In genomic region chr15:96119734-96120133, GRCh38 we compare ENCODE assay signal across 16 cellular contexts.
"Had no signal": no experiment of that assay in that cellular context is flagged by ENCODE, and none has a peak within 500 bp of the region (broad histone marks: within the 10 kb centered on the region; RNA-seq: fewer than 3 reads in every experiment).

No MANE protein-coding gene starts in this region.

- H3K36me3 Mint-ChIP-seq: naive thymus-derived CD8-positive, alpha-beta T cell; stimulated activated naive B cell treated with anti-CD40 and anti-IgM and Interleukin-4, amounts not matched to agents 10 μg/mL and 1 μg/mL and 100 μg/mL, for 72 hours had no signal

- H3K4me3 Mint-ChIP-seq: dendritic cell treated with granulocyte-macrophage colony-stimulating factor and Interleukin-4, amounts not matched to agents 40 ng/mL and 50 ng/mL, for 4 days; effector memory CD8-positive, alpha-beta T cell; naive thymus-derived CD8-positive, alpha-beta T cell; stimulated activated naive B cell treated with anti-CD40 and anti-IgM and Interleukin-4, amounts not matched to agents 10 μg/mL and 1 μg/mL and 100 μg/mL, for 72 hours had no signal

- H3K27me3 Mint-ChIP-seq: dendritic cell treated with granulocyte-macrophage colony-stimulating factor and Interleukin-4, amounts not matched to agents 40 ng/mL and 50 ng/mL, for 4 days; stimulated activated naive B cell treated with anti-CD40 and anti-IgM and Interleukin-4, amounts not matched to agents 10 μg/mL and 1 μg/mL and 100 μg/mL, for 72 hours had no signal

- ATAC-seq: effector memory CD8-positive, alpha-beta T cell; gastroesophageal sphincter; left lung; mucosa of descending colon; naive thymus-derived CD8-positive, alpha-beta T cell; stimulated activated naive B cell treated with anti-CD40 and anti-IgM and Interleukin-4, amounts not matched to agents 10 μg/mL and 1 μg/mL and 100 μg/mL, for 72 hours had no signal

- H3K27ac Mint-ChIP-seq: dendritic cell treated with granulocyte-macrophage colony-stimulating factor and Interleukin-4, amounts not matched to agents 40 ng/mL and 50 ng/mL, for 4 days; effector memory CD8-positive, alpha-beta T cell; naive thymus-derived CD8-positive, alpha-beta T cell; stimulated activated naive B cell treated with anti-CD40 and anti-IgM and Interleukin-4, amounts not matched to agents 10 μg/mL and 1 μg/mL and 100 μg/mL, for 72 hours had no signal

- H3K27me3 ChIP-seq: gastroesophageal sphincter, left lung, thyroid gland, vagina had no signal

- H3K36me3 ChIP-seq: gastroesophageal sphincter, left lung, thyroid gland, vagina had no signal

- H3K27ac ChIP-seq: gastroesophageal sphincter, left lung, thyroid gland, vagina had no signal

- H3K4me3 ChIP-seq: gastroesophageal sphincter, left lung, mucosa of descending colon, thyroid gland, vagina had no signal

- H3K4me1 Mint-ChIP-seq: naive thymus-derived CD8-positive, alpha-beta T cell; stimulated activated naive B cell treated with anti-CD40 and anti-IgM and Interleukin-4, amounts not matched to agents 10 μg/mL and 1 μg/mL and 100 μg/mL, for 72 hours had no signal

- H3K4me1 ChIP-seq: gastroesophageal sphincter, left lung, thyroid gland had no signal

- H3K9me3 ChIP-seq: gastroesophageal sphincter, left lung, mucosa of descending colon, thyroid gland, vagina had no signal

- DNase-seq: activated CD4-positive, CD25-positive, alpha-beta regulatory T cell treated with anti-CD3 and anti-CD28 coated beads, Interleukin-2, amount 50 U/mL, for 72 hours; activated naive CD4-positive, alpha-beta T cell treated with Interleukin-2 at 50 U/mL for 16 hours; aorta; effector memory CD8-positive, alpha-beta T cell; islet precursor cell; left lung; mammary epithelial cell; mucosa of descending colon; naive thymus-derived CD8-positive, alpha-beta T cell; occipital lobe; stimulated activated CD4-positive, alpha-beta T cell treated with anti-CD3 and anti-CD28 coated beads, Interleukin-2, amount 100 ng/mL, for 48 hours; stimulated activated naive B cell treated with anti-CD40 and anti-IgM and Interleukin-4, amounts not matched to agents 10 μg/mL and 1 μg/mL and 100 μg/mL, for 72 hours; thyroid gland had no signal
